ENCODE assay signal across 9 cellular contexts in the genomic region with DNA sequence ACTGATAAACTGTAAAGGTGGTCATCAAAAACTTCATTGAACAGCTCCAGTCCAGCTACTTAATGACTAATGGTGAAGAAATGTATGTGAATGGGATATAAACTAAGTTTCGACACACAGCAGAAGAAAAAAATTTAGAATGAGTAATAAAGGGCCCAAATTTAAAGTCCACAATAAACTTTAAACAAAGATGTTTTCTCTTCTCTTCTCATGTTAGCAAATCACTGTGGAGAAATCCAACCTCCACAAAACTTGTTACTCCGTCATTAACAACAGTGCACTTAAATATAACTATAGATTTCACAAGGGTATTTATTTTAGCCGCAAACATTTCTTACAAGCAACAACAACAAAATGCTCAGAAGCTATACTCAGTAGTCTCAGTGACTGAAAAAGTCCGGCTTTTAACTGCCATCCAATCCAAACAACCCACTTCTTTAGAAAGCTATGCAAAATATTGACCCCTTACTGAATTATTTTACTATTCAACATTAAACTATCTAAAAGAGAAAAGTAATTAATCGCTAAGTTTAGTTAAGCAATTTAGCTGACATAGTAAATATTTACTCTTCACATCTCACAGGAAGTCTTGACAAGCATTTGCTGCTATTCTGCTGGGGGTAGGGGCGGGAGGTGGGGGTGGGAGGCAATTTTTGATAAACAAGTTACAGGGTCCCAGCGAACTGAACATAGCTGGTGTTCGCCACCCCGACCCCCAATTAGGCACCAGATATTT. TPM values are rescaled to one million over a fixed set of nuclear protein-coding genes. Genes with fewer than 3 reads are reported as not detected.
A peak's percentile ranks its signal among the peaks of the same experiment; 100 is the strongest.
DNase-seq lines count a peak whose midpoint lies in the region; ATAC-seq lines count a peak whose summit lies in the region.
"Had no signal": no experiment of that assay in that cellular context is flagged by ENCODE, and none has a peak within 500 bp of the region (broad histone marks: within the 10 kb centered on the region; RNA-seq: fewer than 3 reads in every experiment).

No MANE protein-coding gene starts in this region.

- peaks cover 55% of the 10 kb centered on the region for H3K27me3 Mint-ChIP-seq in T-helper 17 cell

- H3K4me1 Mint-ChIP-seq in T-helper 17 cell, result peaks cover 16% of the 10 kb centered on the region

- DNase-seq in HS-27A (ENCODE audit: low read depth) (peak; percentile 61), T-helper 17 cell (no peak), glomerular visceral epithelial cell (ENCODE audit: extremely low spot score) (peak; percentile 40)
- DNase-seq in stimulated activated CD4-positive, alpha-beta T cell treated with anti-CD3 and anti-CD28 coated beads, Interleukin-12 subunit alpha, Interleukin-12 subunit beta, amount 100 ng/mL, for 4 hours, result no peak
- DNase-seq in activated T-cell treated with anti-CD3 and anti-CD28 coated beads, Interleukin-2, amount 50 U/mL, for 1 hour, result no peak
- DNase-seq: activated CD8-positive, alpha-beta memory T cell treated with anti-CD3 and anti-CD28 coated beads, Interleukin-2, amount 50 U/mL, for 4 hours had no signal

- H3K9ac ChIP-seq in skeletal muscle satellite cell (ENCODE audit: low read depth, low read length), result peak overlapping the region; percentile 97

- no peaks in the 10 kb centered on the region for H3K27me3 ChIP-seq in skeletal muscle satellite cell (ENCODE audit: control insufficient read depth, insufficient read depth, low read length)

- H3K9me3 ChIP-seq in T-helper 17 cell (ENCODE audit: control insufficient read depth, low read length, poor library complexity, severe bottlenecking), result peaks cover 3% of the 10 kb centered on the region
- H3K9me3 ChIP-seq in skeletal muscle satellite cell (replicated peaks; ENCODE audit: low read length), result no peaks in the 10 kb centered on the region

- H3K4me1 ChIP-seq in skeletal muscle satellite cell (ENCODE audit: control insufficient read depth, insufficient read depth, low read length), result peaks cover 49% of the 10 kb centered on the region

- peak overlapping the region; percentile 90 for H3K4me3 Mint-ChIP-seq in T-helper 17 cell

- no peaks in the 10 kb centered on the region for H3K36me3 ChIP-seq in skeletal muscle satellite cell (ENCODE audit: insufficient read depth, low read length)

- peak overlapping the region; percentile 92 for H3K4me3 ChIP-seq in skeletal muscle satellite cell (ENCODE audit: low read length)

- peak overlapping the region; percentile 79 for H3K4me2 ChIP-seq in skeletal muscle satellite cell (ENCODE audit: low read length)

- no peak overlapping the region for H3K27ac Mint-ChIP-seq in T-helper 17 cell

- no peak for ATAC-seq in T-helper 17 cell
- no peak for ATAC-seq in GM18861 (IDR thresholded peaks at IDR 0.05; ENCODE audit: unreplicated experiment)
- no peak for ATAC-seq in HG02798 (IDR thresholded peaks at IDR 0.05; ENCODE audit: poor library complexity, unreplicated experiment)

- peaks cover 11% of the 10 kb centered on the region for H3K36me3 Mint-ChIP-seq in T-helper 17 cell (ENCODE audit: low read depth)

RNA-seq across cellular contexts. Expression of gene IGF2BP2, which starts 2.5 kb away (rescaled TPM):
- total RNA-seq in T-helper 17 cell, result 1 to 10 TPM in 1 of 2 donors, under 1 TPM in 1; 0.99 to 8.8 TPM
- total RNA-seq in skeletal muscle satellite cell (2012; rRNA removed), result 85.2 and 95.6 TPM in 2 replicates

Comparison
In these comparisons a context has a peak if more than half of its experiments do, and no peak if none do; other contexts are left out.
1. DNase-seq: peak in HS-27A (single experiment) and glomerular visceral epithelial cell (single experiment); none in T-helper 17 cell (0 of 3), stimulated activated CD4-positive, alpha-beta T cell treated with anti-CD3 and anti-CD28 coated beads, Interleukin-12 subunit alpha, Interleukin-12 subunit beta, amount 100 ng/mL, for 4 hours (single experiment) and activated T-cell treated with anti-CD3 and anti-CD28 coated beads, Interleukin-2, amount 50 U/mL, for 1 hour (single experiment).